In the genomic region with DNA sequence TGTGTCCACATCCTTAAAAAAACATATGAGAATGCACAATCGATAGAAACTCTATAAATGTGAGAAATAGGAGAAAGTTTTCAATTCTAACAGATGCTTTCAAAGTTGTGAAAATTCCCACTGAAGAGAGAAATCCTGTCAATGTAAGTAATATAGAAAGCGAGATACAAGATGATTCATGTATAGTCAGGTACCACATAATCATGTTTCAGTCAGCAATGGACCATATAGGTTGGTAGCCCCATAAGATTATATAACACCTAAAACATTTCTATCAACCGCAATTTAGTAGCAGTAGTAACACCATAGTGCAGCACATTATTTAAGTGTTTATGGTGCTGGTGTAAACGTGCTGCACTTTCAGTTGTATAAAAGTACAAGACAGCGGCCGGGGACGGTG, we compare ENCODE assay signal across 17 cellular contexts. TPM values are rescaled to one million over a fixed set of nuclear protein-coding genes. Genes with fewer than 3 reads are reported as not detected.
DNase-seq lines count a peak whose midpoint lies in the region; ATAC-seq, FAIRE-seq and TF ChIP-seq lines count a peak whose summit lies in the region.
"Had no signal": no experiment of that assay in that cellular context is flagged by ENCODE, and none has a peak within 500 bp of the region (broad histone marks: within the 10 kb centered on the region; RNA-seq: fewer than 3 reads in every experiment).

No MANE protein-coding gene starts in this region.

- no peaks in the 10 kb centered on the region for H3K79me2 ChIP-seq in GM12878 (ENCODE audit: control insufficient read depth, insufficient read depth, low read length)

- FAIRE-seq in GM12878 (lab: Jason Lieb, UNC): no peak
- FAIRE-seq in frontal cortex (lab: Jason Lieb, UNC): no peak
- FAIRE-seq: RCC 7860 had no signal

- TF ChIP-seq CTCF in A673 (conservative IDR thresholded peaks at IDR 0.05; ENCODE audit: low read depth, low read length): no peak
- TF ChIP-seq CTCF in Calu3 (IDR thresholded peaks at IDR 0.05; ENCODE audit: unreplicated experiment): no peak
- TF ChIP-seq CTCF in GM12878 (IDR thresholded peaks at IDR 0.05 in 2 of 3, conservative IDR thresholded peaks at IDR 0.05 in 1 of 3; ENCODE audit: control insufficient read depth in 2 of 3, extremely low read depth in 1 of 3, insufficient read depth in 1 of 3, low read depth in 3 of 3, low read length in 3 of 3): no peak

- H3K4me3 ChIP-seq in A673 (ENCODE audit: low read depth, low read length, poor library complexity, severe bottlenecking) (no peak overlapping the region), GM12878 (no peak overlapping the region)
- H3K4me3 ChIP-seq: GM23248, HAP-1 had no signal

- no peaks in the 10 kb centered on the region for H3K27me3 Mint-ChIP-seq in Calu3 (ENCODE audit: unreplicated experiment)

- intact Hi-C loops in A673 (cut with micrococcal nuclease; ENCODE audit: unreplicated experiment): no loop called here
- intact Hi-C loops in Calu3 (cut with micrococcal nuclease; ENCODE audit: unreplicated experiment): no loop called here
- intact Hi-C loops in GM12878 (cut with micrococcal nuclease; ENCODE audit: unreplicated experiment): no loop called here

- no peak for TF ChIP-seq POLR2A in GM12878 (IDR thresholded peaks at IDR 0.05; ENCODE audit: low read depth, low read length)

- no peaks in the 10 kb centered on the region for H4K20me1 ChIP-seq in GM12878 (ENCODE audit: control insufficient read depth, insufficient read depth)

- TF ChIP-seq RAD21 in GM12878 (IDR thresholded peaks at IDR 0.05; ENCODE audit: insufficient read depth, low read depth, low read length): no peak

- no peak overlapping the region for H2AFZ ChIP-seq in GM12878 (ENCODE audit: control insufficient read depth, low read depth, low read length)
- H2AFZ ChIP-seq: GM23248 had no signal

- DNase-seq in A673 (ENCODE audit: low spot score) (no peak), Calu3 (no peak), GM12878 (ENCODE audit: low read depth, low spot score) (no peak), OCI-M2 (lab: John Stamatoyannopoulos, UW; ENCODE audit: unreplicated experiment) (no peak), frontal cortex (ENCODE audit: low spot score in 2 of 2) (no peak), mesenteric fat pad (ENCODE audit: low spot score) (no peak)
- DNase-seq: DMS 273 treated with DMSO at 0.1 percent for 48 hours, GDM1, GM23248, NCI-H1417 treated with DMSO at 0.1 percent for 48 hours, NCI-H187 treated with DMSO at 0.1 percent for 48 hours, NCI-H226, NCI-H524 treated with DMSO at 0.1 percent for 48 hours had no signal

- H3K9me3 ChIP-seq in A673 (ENCODE audit: low read depth, low read length, poor library complexity, severe bottlenecking): peaks cover 36% of the 10 kb centered on the region
- peaks cover 38% of the 10 kb centered on the region for H3K9me3 ChIP-seq in GM12878 (replicated peaks; ENCODE audit: control insufficient read depth, insufficient read depth, low read length)

- no peak overlapping the region for H3K4me3 Mint-ChIP-seq in Calu3 (ENCODE audit: low read depth, unreplicated experiment)

- H3K27me3 ChIP-seq in A673 (replicated peaks; ENCODE audit: insufficient read depth, low read depth, low read length, poor library complexity) (no peaks in the 10 kb centered on the region), GM12878 (replicated peaks in 1 of 2; ENCODE audit: control insufficient read depth in 2 of 2, insufficient read depth in 2 of 2, low read length in 1 of 2) (no peaks in the 10 kb centered on the region)

- POLR2A ChIA-PET in A673 (lab: Charles Lee; ENCODE audit: low non-redundant PET): no interaction called here
- POLR2A ChIA-PET in GM12878 (lab: Charles Lee): no interaction called here

- H3K27ac ChIP-seq in A673 (ENCODE audit: low read depth, low read length, poor library complexity, severe bottlenecking): no peak overlapping the region
- no peak overlapping the region for H3K27ac ChIP-seq in GM12878 (ENCODE audit: control insufficient read depth, insufficient read depth)
- H3K27ac ChIP-seq: C4-2B, GM23248 had no signal

- RAD21 ChIA-PET in GM12878 (lab: Charles Lee; ENCODE audit: unreplicated experiment): no interaction called here

- in situ Hi-C loops in GM12878 (cut with MboI): no loop called here

- no peaks in the 10 kb centered on the region for H3K4me1 Mint-ChIP-seq in Calu3 (ENCODE audit: low read depth, unreplicated experiment)

- H3K9me3 Mint-ChIP-seq in Calu3 (ENCODE audit: low read depth, unreplicated experiment): no peaks in the 10 kb centered on the region

- H3K36me3 ChIP-seq in A673 (ENCODE audit: insufficient read depth, low read length, poor library complexity, severe bottlenecking): peaks cover 62% of the 10 kb centered on the region
- peaks cover 10 to 33% of the 10 kb centered on the region in 2 experiments for H3K36me3 ChIP-seq in GM12878 (ENCODE audit: control insufficient read depth in 2 of 2, insufficient read depth in 2 of 2, low read length in 1 of 2)

- TSS peak; percentile 39 for BruUV-seq in A673 (replicated peaks; lab: Mats Ljungman, UMichigan)
- BruUV-seq in Calu3 (replicated peaks; lab: Mats Ljungman, UMichigan): TSS peak; percentile 24
- TSS peak; percentile 61 for BruUV-seq in GM12878 (replicated peaks; lab: Mats Ljungman, UMichigan)

- H3K27ac Mint-ChIP-seq in Calu3 (ENCODE audit: unreplicated experiment): no peak overlapping the region

- SMC1A ChIA-PET in GM12878 (lab: Charles Lee; ENCODE audit: uncharacterized antibody, unreplicated experiment): no interaction called here

- no peak overlapping the region for H3K9ac ChIP-seq in GM12878 (ENCODE audit: control insufficient read depth, insufficient read depth, low read length)
- H3K9ac ChIP-seq: GM23248 had no signal

- ATAC-seq in GM12878: no peak
- ATAC-seq: Right ventricle myocardium inferior had no signal

- CTCF ChIA-PET in A673 (lab: Charles Lee): no interaction called here
- CTCF ChIA-PET in Calu3 (lab: Charles Lee): no interaction called here
- CTCF ChIA-PET in GM12878 (lab: Yijun Ruan, JAX): no interaction called here

- H3K36me3 Mint-ChIP-seq in Calu3 (ENCODE audit: insufficient read depth, unreplicated experiment): peaks cover 46% of the 10 kb centered on the region

- WGBS in GM12878 (ENCODE audit: insufficient coverage, insufficient replicate concordance, low lambda C conversion rate, missing lambda C conversion rate): 96% methylated on average over 7 of the region's 7 CpGs

- no peak overlapping the region for H3K4me2 ChIP-seq in GM12878 (ENCODE audit: control insufficient read depth, insufficient read depth)

- H3K4me1 ChIP-seq in A673 (ENCODE audit: insufficient read depth, low read length, poor library complexity, severe bottlenecking) (no peaks in the 10 kb centered on the region), GM12878 (ENCODE audit: control insufficient read depth, insufficient read depth, low read length) (no peaks in the 10 kb centered on the region)
- H3K4me1 ChIP-seq: HAP-1 had no signal

- TF ChIP-seq EP300 in GM12878 (IDR thresholded peaks at IDR 0.05; ENCODE audit: borderline replicate concordance in 1 of 2, control insufficient read depth in 1 of 2, low read depth in 2 of 2, low read length in 2 of 2): no peak

RNA-seq across cellular contexts. Expression of gene ZNF791, which starts 18.5 kb away (rescaled TPM):
- total RNA-seq in A673 (2021): 22.9 and 26.0 TPM in 2 replicates
- total RNA-seq in Calu3 (2022): 15.8 and 16.2 TPM in 2 replicates
- total RNA-seq in GM12878 (2013; cell fraction: nucleolus; rRNA removed): 53.0 and 54.5 TPM in 2 replicates
- 10.0 and 12.5 TPM in 2 replicates for total RNA-seq in GM12878 (2014; rRNA removed)
- total RNA-seq in GM12878 (2014; rRNA removed; fragmentation: Illumina TruSeq; extraction: Trizol): 18.6 and 19.2 TPM in 2 replicates
- total RNA-seq in GM12878 (2021): 12.1 and 15.1 TPM in 2 replicates
- 7.0 TPM for polyA plus RNA-seq in GM12878 (2011; ENCODE audit: low read depth)
- 24.0 and 35.6 TPM in 2 replicates for polyA plus RNA-seq in GM12878 (2011; rRNA removed)
- polyA plus RNA-seq in GM12878 (2011; cell fraction: cytosol; rRNA removed): 12.6 and 13.4 TPM in 2 replicates
- polyA plus RNA-seq in GM12878 (2011; cell fraction: nucleus; rRNA removed): 9.6 and 10.6 TPM in 2 replicates
- polyA plus RNA-seq in GM12878 (2012): 11.0 and 11.8 TPM in 2 replicates
- polyA plus RNA-seq in GM12878 (2014; fragmentation: Illumina TruSeq; extraction: Trizol): 15.9 and 18.4 TPM in 2 replicates
- 1 to 10 TPM; 7.5 to 9.2 TPM for polyA plus RNA-seq in GM12878 (2014; fragmentation: Nextera tagmentation; extraction: Ambion mirVana)
- 8.3 and 8.8 TPM in 2 replicates for polyA plus RNA-seq in GM12878 (2014; rRNA removed)
- polyA plus RNA-seq in GM12878 (2016; fragmentation: Nextera tagmentation; extraction: Ambion mirVana): 10 to 100 TPM; 11.0 to 11.1 TPM
- polyA minus RNA-seq in GM12878 (2011; rRNA and poly(A)+ RNA removed): 19.1 and 26.3 TPM in 2 replicates
- 19.8 and 23.3 TPM in 2 replicates for polyA minus RNA-seq in GM12878 (2011; cell fraction: cytosol; rRNA and poly(A)+ RNA removed)
- polyA minus RNA-seq in GM12878 (2011; cell fraction: nucleus; rRNA and poly(A)+ RNA removed): 8.2 and 19.2 TPM in 2 replicates
- total RNA-seq in frontal cortex: 25.3 TPM
- 24.1 TPM for total RNA-seq in mesenteric fat pad

RNA-seq across cellular contexts. Expression of gene ZNF490, which starts 18.6 kb away (rescaled TPM):
- 7.7 and 9.5 TPM in 2 replicates for total RNA-seq in A673 (2021)
- total RNA-seq in Calu3 (2022): 5.4 and 6.3 TPM in 2 replicates
- 19.8 and 20.0 TPM in 2 replicates for total RNA-seq in GM12878 (2013; cell fraction: nucleolus; rRNA removed)
- total RNA-seq in GM12878 (2014; rRNA removed): 7.7 and 7.9 TPM in 2 replicates
- total RNA-seq in GM12878 (2014; rRNA removed; fragmentation: Illumina TruSeq; extraction: Trizol): 7.2 TPM in 2 replicates
- total RNA-seq in GM12878 (2021): 8.4 TPM in 2 replicates
- polyA plus RNA-seq in GM12878 (2011; ENCODE audit: low read depth): 1.5 TPM
- 7.0 and 7.2 TPM in 2 replicates for polyA plus RNA-seq in GM12878 (2011; rRNA removed)
- polyA plus RNA-seq in GM12878 (2011; cell fraction: cytosol; rRNA removed): 3.7 and 6.0 TPM in 2 replicates
- 2.8 and 4.3 TPM in 2 replicates for polyA plus RNA-seq in GM12878 (2011; cell fraction: nucleus; rRNA removed)
- 3.1 and 3.5 TPM in 2 replicates for polyA plus RNA-seq in GM12878 (2012)
- 3.2 and 5.0 TPM in 2 replicates for polyA plus RNA-seq in GM12878 (2014; fragmentation: Illumina TruSeq; extraction: Trizol)
- 1 to 10 TPM in 1 of 2 experiments, under 1 TPM in 1; 0.57 to 1.4 TPM for polyA plus RNA-seq in GM12878 (2014; fragmentation: Nextera tagmentation; extraction: Ambion mirVana)
- 2.6 and 3.2 TPM in 2 replicates for polyA plus RNA-seq in GM12878 (2014; rRNA removed)
- polyA plus RNA-seq in GM12878 (2016; fragmentation: Nextera tagmentation; extraction: Ambion mirVana): 1 to 10 TPM; 2.7 to 2.8 TPM
- polyA minus RNA-seq in GM12878 (2011; rRNA and poly(A)+ RNA removed): 14.4 and 15.1 TPM in 2 replicates
- 3.3 and 7.4 TPM in 2 replicates for polyA minus RNA-seq in GM12878 (2011; cell fraction: cytosol; rRNA and poly(A)+ RNA removed)
- polyA minus RNA-seq in GM12878 (2011; cell fraction: nucleus; rRNA and poly(A)+ RNA removed): 18.5 and 38.8 TPM in 2 replicates
- 9.4 TPM for total RNA-seq in frontal cortex
- total RNA-seq in mesenteric fat pad: 4.6 TPM

RNA-seq across cellular contexts. Expression of gene MAN2B1, which starts 37.3 kb away (rescaled TPM):
- total RNA-seq in A673 (2021): 64.4 and 67.1 TPM in 2 replicates
- total RNA-seq in Calu3 (2022): 76.9 and 84.4 TPM in 2 replicates
- total RNA-seq in GM12878 (2013; cell fraction: nucleolus; rRNA removed): 162 and 181 TPM in 2 replicates
- 132 and 149 TPM in 2 replicates for total RNA-seq in GM12878 (2014; rRNA removed)
- 58.4 and 63.5 TPM in 2 replicates for total RNA-seq in GM12878 (2014; rRNA removed; fragmentation: Illumina TruSeq; extraction: Trizol)
- 209 and 224 TPM in 2 replicates for total RNA-seq in GM12878 (2021)
- polyA plus RNA-seq in GM12878 (2011; ENCODE audit: low read depth): 89.4 TPM
- 18.2 and 48.7 TPM in 2 replicates for polyA plus RNA-seq in GM12878 (2011; rRNA removed)
- polyA plus RNA-seq in GM12878 (2011; cell fraction: cytosol; rRNA removed): 68.0 and 71.7 TPM in 2 replicates
- 211 and 224 TPM in 2 replicates for polyA plus RNA-seq in GM12878 (2011; cell fraction: nucleus; rRNA removed)
- 170 and 173 TPM in 2 replicates for polyA plus RNA-seq in GM12878 (2012)
- polyA plus RNA-seq in GM12878 (2014; fragmentation: Illumina TruSeq; extraction: Trizol): 29.5 and 60.4 TPM in 2 replicates
- 10 to 100 TPM in 1 of 2 experiments, 1 to 10 TPM in 1; 7.6 to 33.6 TPM for polyA plus RNA-seq in GM12878 (2014; fragmentation: Nextera tagmentation; extraction: Ambion mirVana)
- 99.2 and 104 TPM in 2 replicates for polyA plus RNA-seq in GM12878 (2014; rRNA removed)
- 100 to 1,000 TPM; 118 to 133 TPM for polyA plus RNA-seq in GM12878 (2016; fragmentation: Nextera tagmentation; extraction: Ambion mirVana)
- 42.5 and 75.7 TPM in 2 replicates for polyA minus RNA-seq in GM12878 (2011; rRNA and poly(A)+ RNA removed)
- polyA minus RNA-seq in GM12878 (2011; cell fraction: cytosol; rRNA and poly(A)+ RNA removed): 38.0 and 58.0 TPM in 2 replicates
- 61.4 and 110 TPM in 2 replicates for polyA minus RNA-seq in GM12878 (2011; cell fraction: nucleus; rRNA and poly(A)+ RNA removed)
- 10.6 TPM for total RNA-seq in frontal cortex
- 106 TPM for total RNA-seq in mesenteric fat pad

RNA-seq across cellular contexts. Expression of gene WDR83, which starts 37.4 kb away (rescaled TPM):
- total RNA-seq in A673 (2021) (19.4 and 24.5 TPM in 2 replicates), Calu3 (2022) (10.1 and 10.8 TPM in 2 replicates), GM12878 (2014; rRNA removed) (12.2 and 14.0 TPM in 2 replicates), GM12878 (2014; rRNA removed; fragmentation: Illumina TruSeq; extraction: Trizol) (6.7 and 9.1 TPM in 2 replicates), GM12878 (2021) (16.0 TPM in 2 replicates), frontal cortex (9.0 TPM), mesenteric fat pad (7.2 TPM)
- total RNA-seq in GM12878 (2013; cell fraction: nucleolus; rRNA removed): 7.7 and 7.8 TPM in 2 replicates
- 4.2 TPM for polyA plus RNA-seq in GM12878 (2011; ENCODE audit: low read depth)
- polyA plus RNA-seq in GM12878 (2011; rRNA removed) (5.4 and 7.6 TPM in 2 replicates), GM12878 (2014; fragmentation: Illumina TruSeq; extraction: Trizol) (2.2 and 4.5 TPM in 2 replicates), GM12878 (2014; fragmentation: Nextera tagmentation; extraction: Ambion mirVana) (1 to 10 TPM in 1 of 2 experiments, under 1 TPM in 1; 0.58 to 2.3 TPM), GM12878 (2014; rRNA removed) (12.6 and 16.5 TPM in 2 replicates), GM12878 (2016; fragmentation: Nextera tagmentation; extraction: Ambion mirVana) (10 to 100 TPM; 15.0 to 17.7 TPM)
- polyA plus RNA-seq in GM12878 (2011; cell fraction: cytosol; rRNA removed): 14.3 and 18.0 TPM in 2 replicates
- 13.0 and 16.6 TPM in 2 replicates for polyA plus RNA-seq in GM12878 (2011; cell fraction: nucleus; rRNA removed)
- polyA plus RNA-seq in GM12878 (2012): 10.8 and 11.9 TPM in 2 replicates
- polyA minus RNA-seq in GM12878 (2011; rRNA and poly(A)+ RNA removed): 6.4 and 14.4 TPM in 2 replicates
- polyA minus RNA-seq in GM12878 (2011; cell fraction: cytosol; rRNA and poly(A)+ RNA removed): 4.8 TPM in 2 replicates
- polyA minus RNA-seq in GM12878 (2011; cell fraction: nucleus; rRNA and poly(A)+ RNA removed): 7.0 and 9.9 TPM in 2 replicates

RNA-seq across cellular contexts. Expression of gene DHPS, which starts 52.5 kb away (rescaled TPM):
- total RNA-seq in A673 (2021) (117 and 127 TPM in 2 replicates), Calu3 (2022) (57.6 and 69.1 TPM in 2 replicates), GM12878 (2014; rRNA removed) (89.6 and 94.9 TPM in 2 replicates), GM12878 (2014; rRNA removed; fragmentation: Illumina TruSeq; extraction: Trizol) (56.6 and 58.8 TPM in 2 replicates), GM12878 (2021) (87.2 and 90.4 TPM in 2 replicates), frontal cortex (92.9 TPM), mesenteric fat pad (46.3 TPM)
- 133 and 159 TPM in 2 replicates for total RNA-seq in GM12878 (2013; cell fraction: nucleolus; rRNA removed)
- polyA plus RNA-seq in GM12878 (2011; ENCODE audit: low read depth): 61.2 TPM
- polyA plus RNA-seq in GM12878 (2011; rRNA removed) (74.4 and 104 TPM in 2 replicates), GM12878 (2014; fragmentation: Illumina TruSeq; extraction: Trizol) (57.8 and 64.6 TPM in 2 replicates), GM12878 (2014; fragmentation: Nextera tagmentation; extraction: Ambion mirVana) (10 to 100 TPM; 36.4 to 76.0 TPM), GM12878 (2014; rRNA removed) (95.2 and 102 TPM in 2 replicates), GM12878 (2016; fragmentation: Nextera tagmentation; extraction: Ambion mirVana) (10 to 100 TPM; 81.8 to 84.9 TPM)
- 116 and 136 TPM in 2 replicates for polyA plus RNA-seq in GM12878 (2011; cell fraction: cytosol; rRNA removed)
- 269 and 288 TPM in 2 replicates for polyA plus RNA-seq in GM12878 (2011; cell fraction: nucleus; rRNA removed)
- polyA plus RNA-seq in GM12878 (2012): 105 TPM in 2 replicates
- polyA minus RNA-seq in GM12878 (2011; rRNA and poly(A)+ RNA removed): 84.7 and 102 TPM in 2 replicates
- polyA minus RNA-seq in GM12878 (2011; cell fraction: cytosol; rRNA and poly(A)+ RNA removed): 35.1 and 45.0 TPM in 2 replicates
- polyA minus RNA-seq in GM12878 (2011; cell fraction: nucleus; rRNA and poly(A)+ RNA removed): 49.7 and 75.8 TPM in 2 replicates
